In genomic region chr3:129432671-129433070, GRCh38 we compare ENCODE assay signal across 26 cellular contexts. TPM values are rescaled to one million over a fixed set of nuclear protein-coding genes. Genes with fewer than 3 reads are reported as not detected.
DNase-seq lines count a peak whose midpoint lies in the region; ATAC-seq, FAIRE-seq and TF ChIP-seq lines count a peak whose summit lies in the region.
"Had no signal": no experiment of that assay in that cellular context is flagged by ENCODE, and none has a peak within 500 bp of the region (broad histone marks: within the 10 kb centered on the region; RNA-seq: fewer than 3 reads in every experiment).

No MANE protein-coding gene starts in this region.

- no peak for TF ChIP-seq CTCF in right lobe of liver (IDR thresholded peaks at IDR 0.05)
- TF ChIP-seq CTCF in tibial artery (IDR thresholded peaks at IDR 0.05): no peak

- H3K27me3 Mint-ChIP-seq in activated CD8-positive, alpha-beta memory T cell treated with anti-CD3 and anti-CD28 coated beads, Interleukin-2, amount 10 ng/mL, durations not matched to agents 7 days and 5 days: no peaks in the 10 kb centered on the region
- H3K27me3 Mint-ChIP-seq: CD4-positive, alpha-beta memory T cell had no signal

- in situ Hi-C loops in Caki2 (cut with HindIII; ENCODE audit: low pct_unique_long_range_greater_than_20kb, low sequenced_read_pairs): no loop called here

- DNase-seq in activated CD8-positive, alpha-beta memory T cell treated with anti-CD3 and anti-CD28 coated beads, Interleukin-2, amount 10 ng/mL, durations not matched to agents 7 days and 5 days: no peak
- DNase-seq in activated CD8-positive, alpha-beta memory T cell treated with anti-CD3 and anti-CD28 coated beads for 24 hours: no peak
- DNase-seq in Caki2 (ENCODE audit: low read depth) (peak; percentile 56), RCC 7860 (ENCODE audit: low spot score) (peak; percentile 71), right lobe of liver (no peak), urothelium cell line (ENCODE audit: low spot score) (no peak), tibial artery (no peak), frontal cortex (ENCODE audit: low spot score in 2 of 2) (no peak)
- DNase-seq: 8988T; CD4-positive, alpha-beta memory T cell; COR-L47; DMS79 treated with DMSO at 0.1 percent for 48 hours; GF-D8; Kasumi-1; NCI-H1105 treated with DMSO at 0.1 percent for 48 hours; NCI-H146; NCI-H1930; NCI-H2107; NCI-H446 treated with DMSO at 0.1 percent for 48 hours; NCI-H526; SHP77 treated with DMSO at 0.1 percent for 48 hours had no signal

- H3K27me3 ChIP-seq in right lobe of liver (no peaks in the 10 kb centered on the region), tibial artery (no peaks in the 10 kb centered on the region)

- H3K36me3 ChIP-seq in right lobe of liver (peaks cover 0 to 44% (median 19%) of the 10 kb centered on the region in 4 donors), tibial artery (peaks cover 29 to 60% (median 55%) of the 10 kb centered on the region in 3 donors)

- intact Hi-C loops in right lobe of liver (cut with DNase I) (no loop called here), tibial artery (cut with DNase I; ENCODE audit: low total_unique reads) (loop anchor here (10.0 kb wide), 1 partner anchor 672 kb away; no protein-coding TSS in a partner anchor)

- peak overlapping the region; percentile 16 for H3K27ac Mint-ChIP-seq in activated CD8-positive, alpha-beta memory T cell treated with anti-CD3 and anti-CD28 coated beads, Interleukin-2, amount 10 ng/mL, durations not matched to agents 7 days and 5 days

- H3K9me3 ChIP-seq in right lobe of liver (no peaks in the 10 kb centered on the region), tibial artery (no peaks in the 10 kb centered on the region)
- H3K9me3 ChIP-seq: BLaER1 treated with 17β-estradiol and CSF1 and Interleukin-3, amounts not matched to agents 10 nM and 100 nM had no signal

- CTCF ChIA-PET in activated CD8-positive, alpha-beta memory T cell treated with anti-CD3 and anti-CD28 coated beads, Interleukin-2, amount 10 ng/mL, durations not matched to agents 7 days and 5 days (lab: Charles Lee): interaction anchor here (1.2 to 1.6 kb wide), 2 partner anchors 10 to 15 kb away, joined by 3 to 4 read pairs; no protein-coding TSS in a partner anchor

- peaks cover 0 to 65% (median 15%) of the 10 kb centered on the region in 4 donors for H3K4me1 ChIP-seq in right lobe of liver
- H3K4me1 ChIP-seq in tibial artery: peaks cover 1 to 37% (median 17%) of the 10 kb centered on the region in 4 donors

- H3K36me3 Mint-ChIP-seq in activated CD8-positive, alpha-beta memory T cell treated with anti-CD3 and anti-CD28 coated beads, Interleukin-2, amount 10 ng/mL, durations not matched to agents 7 days and 5 days: peaks cover 62% of the 10 kb centered on the region

- H3K27ac ChIP-seq in right lobe of liver (peak overlapping the region; percentile 48 to 83 (median 81)), tibial artery (no peak overlapping the region)
- H3K27ac ChIP-seq: BLaER1 treated with 17β-estradiol and CSF1 and Interleukin-3, amounts not matched to agents 10 nM and 100 nM; HL-60 had no signal

- no peak overlapping the region for H3K4me3 ChIP-seq in right lobe of liver
- H3K4me3 ChIP-seq in tibial artery: no peak overlapping the region
- H3K4me3 ChIP-seq: BLaER1 treated with 17β-estradiol and CSF1 and Interleukin-3, amounts not matched to agents 10 nM and 100 nM had no signal

- H3K4me1 Mint-ChIP-seq in activated CD8-positive, alpha-beta memory T cell treated with anti-CD3 and anti-CD28 coated beads, Interleukin-2, amount 10 ng/mL, durations not matched to agents 7 days and 5 days: peaks cover 78% of the 10 kb centered on the region

- no peak for TF ChIP-seq POLR2A in right lobe of liver (IDR thresholded peaks at IDR 0.05)

- no peaks in the 10 kb centered on the region for H3K9me3 Mint-ChIP-seq in activated CD8-positive, alpha-beta memory T cell treated with anti-CD3 and anti-CD28 coated beads, Interleukin-2, amount 10 ng/mL, durations not matched to agents 7 days and 5 days (ENCODE audit: low read depth)

- no peak overlapping the region for H3K4me3 Mint-ChIP-seq in activated CD8-positive, alpha-beta memory T cell treated with anti-CD3 and anti-CD28 coated beads, Interleukin-2, amount 10 ng/mL, durations not matched to agents 7 days and 5 days
- H3K4me3 Mint-ChIP-seq: CD4-positive, alpha-beta memory T cell had no signal

- no peak for ATAC-seq in activated CD8-positive, alpha-beta memory T cell treated with anti-CD3 and anti-CD28 coated beads, Interleukin-2, amount 10 ng/mL, durations not matched to agents 7 days and 5 days
- ATAC-seq in right lobe of liver: no peak
- ATAC-seq: HCT116 had no signal

- FAIRE-seq in RCC 7860 (lab: Jason Lieb, UNC): peak; percentile 96
- no peak for FAIRE-seq in urothelium cell line (lab: Jason Lieb, UNC)
- no peak for FAIRE-seq in frontal cortex (lab: Jason Lieb, UNC)
- FAIRE-seq: GM12891 had no signal

RNA-seq across cellular contexts. Expression of gene EFCAB12, which starts 4.2 kb away (rescaled TPM):
- 1 to 10 TPM in 1 of 2 experiments, under 1 TPM in 1; 0.56 to 1.4 TPM for total RNA-seq in activated CD8-positive, alpha-beta memory T cell treated with anti-CD3 and anti-CD28 coated beads, Interleukin-2, amount 10 ng/mL, durations not matched to agents 7 days and 5 days
- total RNA-seq in Caki2 (2014; rRNA removed; shearing (Covaris generic); ENCODE audit: low replicate concordance): not detected in 2 replicates
- total RNA-seq in right lobe of liver (1 to 10 TPM in 5 of 6 experiments, under 1 TPM in 1; 0.26 to 4.7 (median 2.0) TPM), frontal cortex (0.41 TPM)
- total RNA-seq: MCF 10A had no signal

RNA-seq across cellular contexts. Expression of gene MBD4, which starts 7.1 kb away (rescaled TPM):
- 10 to 100 TPM; 51.9 to 52.0 TPM for total RNA-seq in activated CD8-positive, alpha-beta memory T cell treated with anti-CD3 and anti-CD28 coated beads, Interleukin-2, amount 10 ng/mL, durations not matched to agents 7 days and 5 days
- total RNA-seq in Caki2 (2014; rRNA removed; shearing (Covaris generic); ENCODE audit: low replicate concordance): 8.9 and 13.6 TPM in 2 replicates
- total RNA-seq in right lobe of liver: 10 to 100 TPM; 16.9 to 26.1 (median 25.3) TPM
- 24.5 TPM for total RNA-seq in frontal cortex

RNA-seq across cellular contexts. Expression of gene IFT122, which starts 7.4 kb away (rescaled TPM):
- total RNA-seq in activated CD8-positive, alpha-beta memory T cell treated with anti-CD3 and anti-CD28 coated beads, Interleukin-2, amount 10 ng/mL, durations not matched to agents 7 days and 5 days: 10 to 100 TPM; 15.6 to 34.0 TPM
- 23.4 and 24.8 TPM in 2 replicates for total RNA-seq in Caki2 (2014; rRNA removed; shearing (Covaris generic); ENCODE audit: low replicate concordance)
- total RNA-seq in right lobe of liver (10 to 100 TPM in 4 of 6 experiments, 1 to 10 TPM in 2; 7.1 to 16.8 (median 11.5) TPM), frontal cortex (30.2 TPM)

Comparison
In these comparisons a context has a peak if more than half of its experiments do, and no peak if none do; other contexts are left out.
1. DNase-seq: peak in Caki2 (single experiment) and RCC 7860 (single experiment); none in activated CD8-positive, alpha-beta memory T cell treated with anti-CD3 and anti-CD28 coated beads, Interleukin-2, amount 10 ng/mL, durations not matched to agents 7 days and 5 days (single experiment), activated CD8-positive, alpha-beta memory T cell treated with anti-CD3 and anti-CD28 coated beads for 24 hours (single experiment), right lobe of liver (0 of 3), urothelium cell line (single experiment), tibial artery (0 of 2) and frontal cortex (0 of 2).
2. H3K27ac ChIP-seq: peak in right lobe of liver (3 of 3); none in tibial artery (0 of 2).